ENCODE assay signal across 30 cellular contexts in the genomic region with DNA sequence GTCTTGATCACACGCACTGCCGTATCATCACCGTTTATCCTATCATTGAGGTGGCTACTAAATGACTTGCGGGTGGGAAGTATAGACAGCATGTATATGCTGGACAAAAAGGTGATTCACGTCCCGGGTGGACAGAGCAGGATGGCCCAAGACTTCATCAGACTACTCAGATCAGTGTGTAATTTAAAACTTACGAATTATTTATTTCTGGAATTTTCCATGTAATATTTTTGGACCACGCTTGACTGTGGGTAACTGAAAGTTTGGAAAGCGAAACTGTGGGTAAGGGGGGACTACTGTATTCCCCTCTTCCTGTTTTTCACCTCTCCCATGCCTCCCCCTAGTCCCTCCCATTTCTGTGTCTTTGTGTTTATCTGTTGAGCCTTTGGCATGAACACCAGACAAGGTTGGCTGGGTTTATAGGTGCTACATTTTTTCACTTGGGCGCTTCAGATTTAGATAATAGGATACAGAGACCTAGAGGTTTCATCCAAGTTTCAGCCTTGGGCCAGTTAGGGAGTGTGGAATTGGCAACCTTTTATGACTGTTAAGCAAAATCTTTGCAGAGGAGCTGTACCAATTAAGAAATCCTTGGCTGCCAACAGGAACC. TPM values are rescaled to one million over a fixed set of nuclear protein-coding genes. Genes with fewer than 3 reads are reported as not detected.
DNase-seq lines count a peak whose midpoint lies in the region; ATAC-seq and TF ChIP-seq lines count a peak whose summit lies in the region.
"Had no signal": no experiment of that assay in that cellular context is flagged by ENCODE, and none has a peak within 500 bp of the region (broad histone marks: within the 10 kb centered on the region; RNA-seq: fewer than 3 reads in every experiment).

No MANE protein-coding gene starts in this region.

- H3K9me3 ChIP-seq in right atrium auricular region (no peaks in the 10 kb centered on the region), tibial nerve (no peaks in the 10 kb centered on the region)
- no peaks in the 10 kb centered on the region for H3K9me3 ChIP-seq in naive thymus-derived CD4-positive, alpha-beta T cell (ENCODE audit: control insufficient read depth in 2 of 3, low read length in 3 of 3)
- H3K9me3 ChIP-seq: Caco-2, ovary, right lobe of liver, SK-N-SH, upper lobe of right lung had no signal

- DNase-seq in M059J (ENCODE audit: low read depth): peak; percentile 12
- DNase-seq in astrocyte of the hippocampus (ENCODE audit: low read depth, low spot score): peak; percentile 28
- DNase-seq in right atrium auricular region (ENCODE audit: low spot score): no peak
- peak; percentile 26 for DNase-seq in renal cortical epithelial cell (ENCODE audit: low read depth)
- no peak for DNase-seq in naive thymus-derived CD4-positive, alpha-beta T cell
- DNase-seq in ureter (ENCODE audit: low spot score): no peak
- DNase-seq in activated naive CD4-positive, alpha-beta T cell treated with Interleukin-2 at 50 U/mL for 16 hours: no peak
- DNase-seq in tibial nerve (ENCODE audit: low spot score in 2 of 2): no peak
- DNase-seq: activated CD4-positive, alpha-beta T cell treated with anti-CD3 and anti-CD28 coated beads, Interleukin-2, amount 10 ng/mL, durations not matched to agents 24 days and 14 days; activated naive CD4-positive, alpha-beta T cell treated with anti-CD3 and anti-CD28 coated beads, Interleukin-2, amount 50 U/mL, for 16 hours; activated T-cell treated with anti-CD3 and anti-CD28 coated beads, Interleukin-2, amount 50 U/mL, for 48 hours; Caco-2; caudate nucleus; dermis blood vessel endothelial cell; DND-41; glutamatergic neuron; GOT3; KG1; naive thymus-derived CD8-positive, alpha-beta T cell; NCI-H1048; NCI-H187; NCI-H526 treated with DMSO at 0.1 percent for 48 hours; ovary; right lobe of liver; RPMI8226; SK-N-SH; T-helper 2 cell; upper lobe of right lung had no signal

- no peak for ATAC-seq in naive thymus-derived CD4-positive, alpha-beta T cell
- ATAC-seq: naive thymus-derived CD8-positive, alpha-beta T cell; right lobe of liver; upper lobe of right lung had no signal

- intact Hi-C loops in naive thymus-derived CD4-positive, alpha-beta T cell (cut with micrococcal nuclease): no loop called here

- H3K4me1 ChIP-seq in right atrium auricular region (peaks cover 0 to 49% of the 10 kb centered on the region in 2 donors), tibial nerve (no peaks in the 10 kb centered on the region)
- no peaks in the 10 kb centered on the region for H3K4me1 ChIP-seq in naive thymus-derived CD4-positive, alpha-beta T cell (ENCODE audit: control insufficient read depth in 2 of 2, insufficient read depth in 2 of 2, low read length in 2 of 2)
- H3K4me1 ChIP-seq: right lobe of liver, upper lobe of right lung had no signal

- H3K36me3 Mint-ChIP-seq in naive thymus-derived CD4-positive, alpha-beta T cell: peaks cover 0 to 2% (median 0%) of the 10 kb centered on the region in 5 donors
- H3K36me3 Mint-ChIP-seq: naive thymus-derived CD8-positive, alpha-beta T cell had no signal

- TF ChIP-seq CTCF in right atrium auricular region (IDR thresholded peaks at IDR 0.05) (no peak), tibial nerve (IDR thresholded peaks at IDR 0.05) (no peak)

- peak overlapping the region; percentile 80 to 86 for H3K27ac ChIP-seq in right atrium auricular region
- no peak overlapping the region for H3K27ac ChIP-seq in naive thymus-derived CD4-positive, alpha-beta T cell (ENCODE audit: low read depth, low read length)
- no peak overlapping the region for H3K27ac ChIP-seq in tibial nerve
- H3K27ac ChIP-seq: BLaER1 treated with 17β-estradiol and CSF1 and Interleukin-3, amounts not matched to agents 10 nM and 100 nM; ovary; right lobe of liver; upper lobe of right lung had no signal

- H3K4me3 ChIP-seq in right atrium auricular region (no peak overlapping the region), tibial nerve (no peak overlapping the region)
- H3K4me3 ChIP-seq in naive thymus-derived CD4-positive, alpha-beta T cell (ENCODE audit: low read length): no peak overlapping the region
- H3K4me3 ChIP-seq: BLaER1 treated with 17β-estradiol and CSF1 and Interleukin-3, amounts not matched to agents 10 nM and 100 nM; ovary; right lobe of liver; upper lobe of right lung had no signal

- 78 to 84% methylated on average over 10 of the region's 10 CpGs for WGBS in tibial nerve, 2 donors

- no peaks in the 10 kb centered on the region for H3K9me3 Mint-ChIP-seq in naive thymus-derived CD4-positive, alpha-beta T cell
- H3K9me3 Mint-ChIP-seq: activated CD4-positive, alpha-beta T cell treated with anti-CD3 and anti-CD28 coated beads, Interleukin-2, amount 10 ng/mL, durations not matched to agents 24 days and 14 days; stimulated activated naive CD8-positive, alpha-beta T cell treated with anti-CD3 and anti-CD28 coated beads, Interleukin-15, Interleukin-2, amounts not matched to agents 100 ng/mL and 50 ng/mL, for 24 hours had no signal

- H3K36me3 ChIP-seq in right atrium auricular region (no peaks in the 10 kb centered on the region), tibial nerve (no peaks in the 10 kb centered on the region)
- H3K36me3 ChIP-seq in naive thymus-derived CD4-positive, alpha-beta T cell (ENCODE audit: control insufficient read depth in 2 of 3, insufficient read depth in 3 of 3, low read length in 3 of 3): no peaks in the 10 kb centered on the region
- H3K36me3 ChIP-seq: BLaER1 treated with 17β-estradiol and CSF1 and Interleukin-3, amounts not matched to agents 10 nM and 100 nM; ovary; right lobe of liver; upper lobe of right lung had no signal

- POLR2A ChIA-PET in naive thymus-derived CD4-positive, alpha-beta T cell (lab: Charles Lee): no interaction called here

- H3K27me3 Mint-ChIP-seq in naive thymus-derived CD4-positive, alpha-beta T cell: peaks cover 0 to 1% (median 0%) of the 10 kb centered on the region in 5 donors
- H3K27me3 Mint-ChIP-seq: stimulated activated naive CD8-positive, alpha-beta T cell treated with anti-CD3 and anti-CD28 coated beads, Interleukin-15, Interleukin-2, amounts not matched to agents 100 ng/mL and 50 ng/mL, for 24 hours had no signal

- TF ChIP-seq EP300 in tibial nerve (IDR thresholded peaks at IDR 0.05): no peak

- H3K4me3 Mint-ChIP-seq in naive thymus-derived CD4-positive, alpha-beta T cell: no peak overlapping the region
- H3K4me3 Mint-ChIP-seq: activated CD4-positive, alpha-beta T cell treated with anti-CD3 and anti-CD28 coated beads, Interleukin-2, amount 10 ng/mL, durations not matched to agents 24 days and 14 days; naive thymus-derived CD8-positive, alpha-beta T cell; stimulated activated naive CD8-positive, alpha-beta T cell treated with anti-CD3 and anti-CD28 coated beads, Interleukin-15, Interleukin-2, amounts not matched to agents 100 ng/mL and 50 ng/mL, for 24 hours had no signal

- H3K27me3 ChIP-seq in right atrium auricular region (no peaks in the 10 kb centered on the region), tibial nerve (no peaks in the 10 kb centered on the region)
- H3K27me3 ChIP-seq in naive thymus-derived CD4-positive, alpha-beta T cell (ENCODE audit: control insufficient read depth in 2 of 2, insufficient read depth in 2 of 2, low read length in 2 of 2): no peaks in the 10 kb centered on the region
- H3K27me3 ChIP-seq: BLaER1 treated with 17β-estradiol and CSF1 and Interleukin-3, amounts not matched to agents 10 nM and 100 nM; ovary; right lobe of liver; upper lobe of right lung had no signal

- CTCF ChIA-PET in naive thymus-derived CD4-positive, alpha-beta T cell (lab: Charles Lee): no interaction called here

- H3K4me1 Mint-ChIP-seq in naive thymus-derived CD4-positive, alpha-beta T cell: peaks cover 0 to 6% (median 0%) of the 10 kb centered on the region in 7 donors
- H3K4me1 Mint-ChIP-seq: activated CD4-positive, alpha-beta T cell treated with anti-CD3 and anti-CD28 coated beads, Interleukin-2, amount 10 ng/mL, durations not matched to agents 24 days and 14 days; naive thymus-derived CD8-positive, alpha-beta T cell had no signal

- TF ChIP-seq POLR2A in tibial nerve (IDR thresholded peaks at IDR 0.05): no peak

- H3K27ac Mint-ChIP-seq in naive thymus-derived CD4-positive, alpha-beta T cell: no peak overlapping the region
- H3K27ac Mint-ChIP-seq: activated CD4-positive, alpha-beta T cell treated with anti-CD3 and anti-CD28 coated beads, Interleukin-2, amount 10 ng/mL, durations not matched to agents 24 days and 14 days; stimulated activated naive CD8-positive, alpha-beta T cell treated with anti-CD3 and anti-CD28 coated beads, Interleukin-15, Interleukin-2, amounts not matched to agents 100 ng/mL and 50 ng/mL, for 24 hours had no signal

RNA-seq across cellular contexts. Expression of gene RBM20, which starts 55.8 kb away (rescaled TPM):
- total RNA-seq in M059J (2014; rRNA removed; shearing (Covaris generic)): 0.02 and 1.8 TPM in 2 replicates
- total RNA-seq in right atrium auricular region (10 to 100 TPM; 51.7 to 59.9 TPM), renal cortical epithelial cell (0.10 TPM in 1 of 2 replicates, not detected in the other), ureter (0.68 TPM), tibial nerve (1 to 10 TPM; 1.3 to 8.7 (median 2.7) TPM)
- total RNA-seq in naive thymus-derived CD4-positive, alpha-beta T cell: 1 to 10 TPM in 2 of 5 experiments, under 1 TPM in 3; 0.16 to 1.7 (median 0.40) TPM
- polyA plus RNA-seq in naive thymus-derived CD4-positive, alpha-beta T cell: under 1 TPM in 1 of 2 donors, not detected in 1; 0.18 TPM

Comparison
In these comparisons a context has a peak if more than half of its experiments do, and no peak if none do; other contexts are left out.
1. DNase-seq: peak in M059J (single experiment), astrocyte of the hippocampus (single experiment) and renal cortical epithelial cell (single experiment); none in right atrium auricular region (single experiment), naive thymus-derived CD4-positive, alpha-beta T cell (0 of 9), ureter (single experiment), activated naive CD4-positive, alpha-beta T cell treated with Interleukin-2 at 50 U/mL for 16 hours (single experiment) and tibial nerve (0 of 2).
2. H3K27ac ChIP-seq: peak in right atrium auricular region (2 of 2); none in naive thymus-derived CD4-positive, alpha-beta T cell (single experiment) and tibial nerve (0 of 4).
3. RNA of gene RBM20, which starts 55.8 kb away (total RNA-seq): 51.7 to 59.9 TPM in right atrium auricular region; 1.3 to 8.7 TPM in tibial nerve, 0.02 to 1.8 TPM in M059J, 0.68 TPM in ureter (single experiment), 0.16 to 1.7 TPM in naive thymus-derived CD4-positive, alpha-beta T cell and 0.10 TPM in renal cortical epithelial cell; every median in the first group is over 4 times any median in the second.